11 cellular contexts compared by ENCODE assay signal in genomic region chr2:39779926-39780325, GRCh38. TPM values are rescaled to one million over a fixed set of nuclear protein-coding genes. Genes with fewer than 3 reads are reported as not detected.
A peak's percentile ranks its signal among the peaks of the same experiment; 100 is the strongest.
DNase-seq lines count a peak whose midpoint lies in the region; ATAC-seq and TF ChIP-seq lines count a peak whose summit lies in the region.
"Had no signal": no experiment of that assay in that cellular context is flagged by ENCODE, and none has a peak within 500 bp of the region (broad histone marks: within the 10 kb centered on the region; RNA-seq: fewer than 3 reads in every experiment).

No MANE protein-coding gene starts in this region.

- intact Hi-C loops in left ventricle myocardium inferior (cut with micrococcal nuclease), result no loop called here
- intact Hi-C loops in Right ventricle myocardium inferior (cut with DNase I), result no loop called here
- intact Hi-C loops in naive thymus-derived CD4-positive, alpha-beta T cell (cut with micrococcal nuclease), result loop anchor here (2.0 kb wide), 1 partner anchor 343 kb away; the partner anchor contains the start of gene MAP4K3 (in 2 of the 2)
- intact Hi-C loops in vagina (cut with DNase I), result no loop called here

- H3K27me3 ChIP-seq in left ventricle myocardium inferior (ENCODE audit: low read depth) (no peaks in the 10 kb centered on the region), adipocyte (replicated peaks; ENCODE audit: control insufficient read depth, insufficient read depth, low read length) (no peaks in the 10 kb centered on the region), vagina (no peaks in the 10 kb centered on the region)
- H3K27me3 ChIP-seq in naive thymus-derived CD4-positive, alpha-beta T cell (ENCODE audit: control insufficient read depth in 2 of 2, insufficient read depth in 2 of 2, low read length in 2 of 2), result no peaks in the 10 kb centered on the region
- H3K27me3 ChIP-seq: adrenal gland had no signal

- no peak for TF ChIP-seq POLR2A in vagina (IDR thresholded peaks at IDR 0.05)

- no peak for TF ChIP-seq CTCF in left ventricle myocardium inferior (IDR thresholded peaks at IDR 0.05; ENCODE audit: borderline replicate concordance)
- TF ChIP-seq CTCF in vagina (IDR thresholded peaks at IDR 0.05), result no peak

- H3K4me3 ChIP-seq in left ventricle myocardium inferior, result peak overlapping the region; percentile 99
- peak overlapping the region; percentile 90 for H3K4me3 ChIP-seq in adipocyte (ENCODE audit: low read length)
- H3K4me3 ChIP-seq in naive thymus-derived CD4-positive, alpha-beta T cell (ENCODE audit: low read length), result peak overlapping the region; percentile 51
- H3K4me3 ChIP-seq in vagina, result peak overlapping the region in 1 of 2 donors; percentile 81

- H3K27ac ChIP-seq in left ventricle myocardium inferior (replicated peaks), result peak overlapping the region; percentile 90
- H3K27ac ChIP-seq in naive thymus-derived CD4-positive, alpha-beta T cell (ENCODE audit: low read depth, low read length), result no peak overlapping the region
- peak overlapping the region; percentile 69 for H3K27ac ChIP-seq in vagina

- H3K36me3 Mint-ChIP-seq in naive thymus-derived CD4-positive, alpha-beta T cell, result peaks cover 0 to 16% (median 3%) of the 10 kb centered on the region in 5 donors

- peaks cover 31 to 64% (median 56%) of the 10 kb centered on the region in 7 donors for H3K4me1 Mint-ChIP-seq in naive thymus-derived CD4-positive, alpha-beta T cell

- POLR2A ChIA-PET in naive thymus-derived CD4-positive, alpha-beta T cell (lab: Charles Lee), result no interaction called here

- H3K9me3 ChIP-seq in left ventricle myocardium inferior (replicated peaks), result no peaks in the 10 kb centered on the region
- no peaks in the 10 kb centered on the region for H3K9me3 ChIP-seq in adipocyte (ENCODE audit: control insufficient read depth, low read length)
- no peaks in the 10 kb centered on the region for H3K9me3 ChIP-seq in naive thymus-derived CD4-positive, alpha-beta T cell (ENCODE audit: control insufficient read depth in 2 of 3, low read length in 3 of 3)
- H3K9me3 ChIP-seq in vagina, result no peaks in the 10 kb centered on the region
- H3K9me3 ChIP-seq: adrenal gland had no signal

- CTCF ChIA-PET in naive thymus-derived CD4-positive, alpha-beta T cell (lab: Charles Lee), result no interaction called here

- H3K4me1 ChIP-seq in left ventricle myocardium inferior, result peaks cover 38% of the 10 kb centered on the region
- H3K4me1 ChIP-seq in adipocyte (ENCODE audit: control insufficient read depth, insufficient read depth, low read length), result peaks cover 19% of the 10 kb centered on the region
- H3K4me1 ChIP-seq in naive thymus-derived CD4-positive, alpha-beta T cell (ENCODE audit: control insufficient read depth in 2 of 2, insufficient read depth in 2 of 2, low read length in 2 of 2), result peaks cover 13 to 24% of the 10 kb centered on the region in 2 donors
- H3K4me1 ChIP-seq in vagina, result peaks cover 27% of the 10 kb centered on the region

- H3K27ac Mint-ChIP-seq in naive thymus-derived CD4-positive, alpha-beta T cell, result peak overlapping the region; percentile 77 to 96 (median 90)

- H3K9me3 Mint-ChIP-seq in naive thymus-derived CD4-positive, alpha-beta T cell, result peaks cover 0 to 2% (median 0%) of the 10 kb centered on the region in 11 donors

- H3K36me3 ChIP-seq in left ventricle myocardium inferior, result no peaks in the 10 kb centered on the region
- no peaks in the 10 kb centered on the region for H3K36me3 ChIP-seq in adipocyte (ENCODE audit: control insufficient read depth, insufficient read depth, low read length, severe bottlenecking)
- H3K36me3 ChIP-seq in naive thymus-derived CD4-positive, alpha-beta T cell (ENCODE audit: control insufficient read depth in 2 of 3, insufficient read depth in 3 of 3, low read length in 3 of 3), result no peaks in the 10 kb centered on the region
- no peaks in the 10 kb centered on the region for H3K36me3 ChIP-seq in vagina
- H3K36me3 ChIP-seq: adrenal gland had no signal

- peaks cover 0 to 3% (median 0%) of the 10 kb centered on the region in 5 donors for H3K27me3 Mint-ChIP-seq in naive thymus-derived CD4-positive, alpha-beta T cell

- DNase-seq in left ventricle myocardium inferior (no peak), Right ventricle myocardium inferior (ENCODE audit: missing footprints) (no peak), adipocyte (ENCODE audit: low read depth) (no peak), vagina (ENCODE audit: extremely low spot score in 2 of 2) (no peak), SHP77 treated with DMSO at 0.1 percent for 48 hours (lab: John Stamatoyannopoulos, UW) (no peak), inferior parietal cortex (ENCODE audit: extremely low spot score) (no peak), mesenteric fat pad (ENCODE audit: low spot score) (no peak)
- DNase-seq in naive thymus-derived CD4-positive, alpha-beta T cell, result no peak
- DNase-seq: adrenal gland; right cardiac atrium; stimulated activated CD8-positive, alpha-beta memory T cell treated with anti-CD3 and anti-CD28 coated beads, Interleukin-4, amount 100 ng/mL, for 48 hours had no signal

- no peak overlapping the region for H3K9ac ChIP-seq in adipocyte (ENCODE audit: low read length)

- no peak for ATAC-seq in Right ventricle myocardium inferior
- ATAC-seq in naive thymus-derived CD4-positive, alpha-beta T cell, result no peak

- peak overlapping the region; percentile 87 to 97 (median 92) for H3K4me3 Mint-ChIP-seq in naive thymus-derived CD4-positive, alpha-beta T cell

RNA-seq across cellular contexts. Expression of gene THUMPD2, which starts 0.9 kb away (rescaled TPM):
- total RNA-seq in left ventricle myocardium inferior (5.9 TPM), Right ventricle myocardium inferior (6.0 TPM), vagina (10.3 TPM), mesenteric fat pad (7.9 TPM)
- total RNA-seq in naive thymus-derived CD4-positive, alpha-beta T cell, result 10 to 100 TPM in 3 of 5 experiments, 1 to 10 TPM in 2; 7.6 to 13.4 (median 10.8) TPM
- polyA plus RNA-seq in naive thymus-derived CD4-positive, alpha-beta T cell, result 1 to 10 TPM; 5.1 to 5.6 TPM

Comparison
In these comparisons a context has a peak if more than half of its experiments do, and no peak if none do; other contexts are left out.
1. intact Hi-C loops: an anchor here in naive thymus-derived CD4-positive, alpha-beta T cell (2.0 kb wide); none called in left ventricle myocardium inferior, Right ventricle myocardium inferior and vagina.